Comparison of ENCODE assay signal across 24 cellular contexts in the genomic region with DNA sequence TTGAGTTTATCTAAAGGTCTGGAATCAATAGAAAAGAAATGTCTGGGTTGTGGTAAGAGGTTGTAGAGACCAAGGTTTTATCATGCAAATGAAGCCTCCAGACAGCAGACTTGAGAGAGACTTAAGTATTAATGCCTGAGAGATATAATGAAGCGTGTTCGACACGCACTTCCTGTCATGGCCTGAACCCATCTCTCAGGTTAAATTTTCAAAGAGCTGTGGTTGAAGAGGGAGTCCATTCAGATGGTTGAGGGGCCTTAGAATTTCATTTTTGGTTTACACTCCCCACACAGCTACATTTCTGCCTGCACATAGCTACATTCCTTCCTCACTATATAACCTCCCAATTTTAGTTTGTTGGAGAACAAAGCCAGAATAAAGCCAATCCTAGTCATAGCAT. TPM values are rescaled to one million over a fixed set of nuclear protein-coding genes. Genes with fewer than 3 reads are reported as not detected.
DNase-seq lines count a peak whose midpoint lies in the region; ATAC-seq and TF ChIP-seq lines count a peak whose summit lies in the region.
"Had no signal": no experiment of that assay in that cellular context is flagged by ENCODE, and none has a peak within 500 bp of the region (broad histone marks: within the 10 kb centered on the region; RNA-seq: fewer than 3 reads in every experiment).

No MANE protein-coding gene starts in this region.

- H3K9me3 ChIP-seq in tibial artery: no peaks in the 10 kb centered on the region
- H3K9me3 ChIP-seq: body of pancreas, heart right ventricle, transverse colon had no signal

- intact Hi-C loops in activated B cell treated with CpG ODN at 0.5 μM for 24 hours (cut with micrococcal nuclease) (no loop called here), tibial artery (cut with DNase I; ENCODE audit: low total_unique reads) (no loop called here)

- ATAC-seq in GM19468 (IDR thresholded peaks at IDR 0.05; ENCODE audit: extremely low read depth, unreplicated experiment) (peak; percentile 68), HG02981 (IDR thresholded peaks at IDR 0.05; ENCODE audit: unreplicated experiment) (peak; percentile 91), activated B cell treated with CpG ODN at 0.5 μM for 24 hours (ENCODE audit: low read depth) (no peak)
- ATAC-seq: activated CD8-positive, alpha-beta memory T cell treated with anti-CD3 and anti-CD28 coated beads, Interleukin-2, amount 10 ng/mL, durations not matched to agents 7 days and 5 days; body of pancreas; heart right ventricle; T-cell; WTC11 had no signal

- H3K9me3 Mint-ChIP-seq in activated B cell treated with CpG ODN at 0.5 μM for 24 hours: no peaks in the 10 kb centered on the region
- H3K9me3 Mint-ChIP-seq: T-cell had no signal

- H3K27ac Mint-ChIP-seq in activated B cell treated with CpG ODN at 0.5 μM for 24 hours: no peak overlapping the region
- H3K27ac Mint-ChIP-seq: activated CD8-positive, alpha-beta memory T cell treated with anti-CD3 and anti-CD28 coated beads, Interleukin-2, amount 10 ng/mL, durations not matched to agents 7 days and 5 days; T-cell; WTC11 had no signal

- H3K27ac ChIP-seq in tibial artery: no peak overlapping the region
- H3K27ac ChIP-seq: body of pancreas, transverse colon had no signal

- POLR2A ChIA-PET in activated B cell treated with CpG ODN at 0.5 μM for 24 hours (lab: Charles Lee): no interaction called here

- H3K36me3 ChIP-seq in tibial artery: no peaks in the 10 kb centered on the region
- H3K36me3 ChIP-seq: heart right ventricle, transverse colon had no signal

- peak; percentile 54 for DNase-seq in GM12865 (ENCODE audit: low read depth)
- DNase-seq in activated B cell treated with CpG ODN at 0.5 μM for 24 hours: no peak
- no peak for DNase-seq in tibial artery
- DNase-seq in T-helper 1 cell: no peak
- DNase-seq in iPS-NIHi7 (ENCODE audit: extremely low spot score): no peak
- no peak for DNase-seq in mesenteric fat pad (ENCODE audit: low spot score)
- DNase-seq: activated CD8-positive, alpha-beta memory T cell treated with anti-CD3 and anti-CD28 coated beads, Interleukin-2, amount 10 ng/mL, durations not matched to agents 7 days and 5 days; activated naive CD4-positive, alpha-beta T cell; body of pancreas; COR-L47; heart right ventricle; kidney; midbrain; NCI-H1930; NCI-H69; T-cell; transverse colon had no signal

- TF ChIP-seq CTCF in GM12865 (IDR thresholded peaks at IDR 0.05; ENCODE audit: insufficient read depth, low read depth, low read length, missing control alignments): no peak
- TF ChIP-seq CTCF in activated B cell treated with CpG ODN at 0.5 μM for 24 hours (IDR thresholded peaks at IDR 0.05): no peak
- TF ChIP-seq CTCF in tibial artery (IDR thresholded peaks at IDR 0.05): no peak

- H3K27me3 Mint-ChIP-seq in activated B cell treated with CpG ODN at 0.5 μM for 24 hours: no peaks in the 10 kb centered on the region
- H3K27me3 Mint-ChIP-seq: activated CD8-positive, alpha-beta memory T cell treated with anti-CD3 and anti-CD28 coated beads, Interleukin-2, amount 10 ng/mL, durations not matched to agents 7 days and 5 days; T-cell had no signal

- CTCF ChIA-PET in activated B cell treated with CpG ODN at 0.5 μM for 24 hours (lab: Charles Lee): no interaction called here

- H3K4me3 ChIP-seq in GM12865 (ENCODE audit: low read depth, low read length): no peak overlapping the region
- no peak overlapping the region for H3K4me3 ChIP-seq in tibial artery
- H3K4me3 ChIP-seq: body of pancreas, heart right ventricle, transverse colon had no signal

- H3K4me1 Mint-ChIP-seq in activated B cell treated with CpG ODN at 0.5 μM for 24 hours: peaks cover 32% of the 10 kb centered on the region

- peak overlapping the region; percentile 44 for H3K4me3 Mint-ChIP-seq in activated B cell treated with CpG ODN at 0.5 μM for 24 hours
- H3K4me3 Mint-ChIP-seq: activated CD8-positive, alpha-beta memory T cell treated with anti-CD3 and anti-CD28 coated beads, Interleukin-2, amount 10 ng/mL, durations not matched to agents 7 days and 5 days; T-cell; WTC11 had no signal

- no peaks in the 10 kb centered on the region for H3K4me1 ChIP-seq in tibial artery
- H3K4me1 ChIP-seq: body of pancreas, transverse colon had no signal

- H3K27me3 ChIP-seq in tibial artery: no peaks in the 10 kb centered on the region
- H3K27me3 ChIP-seq: body of pancreas, heart right ventricle, transverse colon had no signal

- no peaks in the 10 kb centered on the region for H3K36me3 Mint-ChIP-seq in activated B cell treated with CpG ODN at 0.5 μM for 24 hours (ENCODE audit: low read depth)
- H3K36me3 Mint-ChIP-seq: T-cell, WTC11 had no signal

RNA-seq across cellular contexts. Expression of gene CLEC12A, which starts 10.1 kb away (rescaled TPM):
- total RNA-seq in activated B cell treated with CpG ODN at 0.5 μM for 24 hours (0.22 TPM in 1 of 2 replicates, not detected in the other), mesenteric fat pad (7.5 TPM)
- total RNA-seq: fibroblast of lung, LHCN-M2, RPMI7951, WTC11 had no signal

RNA-seq across cellular contexts. Expression of gene CLEC2A, which starts 28.9 kb away (rescaled TPM):
- not detected in 2 replicates for total RNA-seq in activated B cell treated with CpG ODN at 0.5 μM for 24 hours
- total RNA-seq in mesenteric fat pad: not detected
- total RNA-seq: activated CD8-positive, alpha-beta memory T cell treated with anti-CD3 and anti-CD28 coated beads, Interleukin-2, amount 10 ng/mL, durations not matched to agents 7 days and 5 days; body of pancreas; fibroblast of lung; heart right ventricle; kidney; LHCN-M2; osteoblast; RPMI7951; T-cell; transverse colon had no signal

RNA-seq across cellular contexts. Expression of gene CLEC1B, which starts 37.8 kb away (rescaled TPM):
- total RNA-seq in activated B cell treated with CpG ODN at 0.5 μM for 24 hours: not detected in 2 replicates
- total RNA-seq in mesenteric fat pad: not detected
- total RNA-seq: activated CD8-positive, alpha-beta memory T cell treated with anti-CD3 and anti-CD28 coated beads, Interleukin-2, amount 10 ng/mL, durations not matched to agents 7 days and 5 days; body of pancreas; fibroblast of lung; heart right ventricle; kidney; LHCN-M2; osteoblast; RPMI7951; transverse colon; WTC11 had no signal

RNA-seq across cellular contexts. Expression of gene CLEC12B, which starts 49.3 kb away (rescaled TPM):
- total RNA-seq in activated B cell treated with CpG ODN at 0.5 μM for 24 hours: not detected in 2 replicates
- 0.71 TPM for total RNA-seq in mesenteric fat pad
- total RNA-seq: activated CD8-positive, alpha-beta memory T cell treated with anti-CD3 and anti-CD28 coated beads, Interleukin-2, amount 10 ng/mL, durations not matched to agents 7 days and 5 days; body of pancreas; fibroblast of lung; kidney; LHCN-M2; osteoblast; RPMI7951; T-cell; transverse colon; WTC11 had no signal
